1 cellular context compared by ENCODE assay signal in genomic region chr3:169552533-169552932, GRCh38.
TF ChIP-seq lines count a peak whose summit lies in the region.

No MANE protein-coding gene starts in this region.

TF ChIP-seq in WTC11, 78 proteins besides CTCF, POLR2A, EP300 and RAD21 (continued from another document):
- TF ChIP-seq TEAD4 (CRISPR knock-in tag; IDR thresholded peaks at IDR 0.05) (no peak), ZNF281 (CRISPR knock-in tag; IDR thresholded peaks at IDR 0.05) (no peak), ZNF317 (CRISPR knock-in tag; IDR thresholded peaks at IDR 0.05; ENCODE audit: borderline replicate concordance, low read depth) (no peak), MXD4 (CRISPR knock-in tag; IDR thresholded peaks at IDR 0.05; ENCODE audit: borderline replicate concordance) (no peak), USF2 (CRISPR knock-in tag; IDR thresholded peaks at IDR 0.05) (no peak), NFE2L1 (CRISPR knock-in tag; IDR thresholded peaks at IDR 0.05) (no peak), ZNF138 (CRISPR knock-in tag; conservative IDR thresholded peaks at IDR 0.05) (no peak)
- TF ChIP-seq, protein P1, sequence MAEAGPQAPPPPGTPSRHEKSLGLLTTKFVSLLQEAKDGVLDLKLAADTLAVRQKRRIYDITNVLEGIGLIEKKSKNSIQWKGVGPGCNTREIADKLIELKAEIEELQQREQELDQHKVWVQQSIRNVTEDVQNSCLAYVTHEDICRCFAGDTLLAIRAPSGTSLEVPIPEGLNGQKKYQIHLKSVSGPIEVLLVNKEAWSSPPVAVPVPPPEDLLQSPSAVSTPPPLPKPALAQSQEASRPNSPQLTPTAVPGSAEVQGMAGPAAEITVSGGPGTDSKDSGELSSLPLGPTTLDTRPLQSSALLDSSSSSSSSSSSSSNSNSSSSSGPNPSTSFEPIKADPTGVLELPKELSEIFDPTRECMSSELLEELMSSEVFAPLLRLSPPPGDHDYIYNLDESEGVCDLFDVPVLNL (CRISPR knock-in tag; IDR thresholded peaks at IDR 0.05; ENCODE audit: borderline replicate concordance, low read depth): no peak
- TF ChIP-seq, protein P2, sequence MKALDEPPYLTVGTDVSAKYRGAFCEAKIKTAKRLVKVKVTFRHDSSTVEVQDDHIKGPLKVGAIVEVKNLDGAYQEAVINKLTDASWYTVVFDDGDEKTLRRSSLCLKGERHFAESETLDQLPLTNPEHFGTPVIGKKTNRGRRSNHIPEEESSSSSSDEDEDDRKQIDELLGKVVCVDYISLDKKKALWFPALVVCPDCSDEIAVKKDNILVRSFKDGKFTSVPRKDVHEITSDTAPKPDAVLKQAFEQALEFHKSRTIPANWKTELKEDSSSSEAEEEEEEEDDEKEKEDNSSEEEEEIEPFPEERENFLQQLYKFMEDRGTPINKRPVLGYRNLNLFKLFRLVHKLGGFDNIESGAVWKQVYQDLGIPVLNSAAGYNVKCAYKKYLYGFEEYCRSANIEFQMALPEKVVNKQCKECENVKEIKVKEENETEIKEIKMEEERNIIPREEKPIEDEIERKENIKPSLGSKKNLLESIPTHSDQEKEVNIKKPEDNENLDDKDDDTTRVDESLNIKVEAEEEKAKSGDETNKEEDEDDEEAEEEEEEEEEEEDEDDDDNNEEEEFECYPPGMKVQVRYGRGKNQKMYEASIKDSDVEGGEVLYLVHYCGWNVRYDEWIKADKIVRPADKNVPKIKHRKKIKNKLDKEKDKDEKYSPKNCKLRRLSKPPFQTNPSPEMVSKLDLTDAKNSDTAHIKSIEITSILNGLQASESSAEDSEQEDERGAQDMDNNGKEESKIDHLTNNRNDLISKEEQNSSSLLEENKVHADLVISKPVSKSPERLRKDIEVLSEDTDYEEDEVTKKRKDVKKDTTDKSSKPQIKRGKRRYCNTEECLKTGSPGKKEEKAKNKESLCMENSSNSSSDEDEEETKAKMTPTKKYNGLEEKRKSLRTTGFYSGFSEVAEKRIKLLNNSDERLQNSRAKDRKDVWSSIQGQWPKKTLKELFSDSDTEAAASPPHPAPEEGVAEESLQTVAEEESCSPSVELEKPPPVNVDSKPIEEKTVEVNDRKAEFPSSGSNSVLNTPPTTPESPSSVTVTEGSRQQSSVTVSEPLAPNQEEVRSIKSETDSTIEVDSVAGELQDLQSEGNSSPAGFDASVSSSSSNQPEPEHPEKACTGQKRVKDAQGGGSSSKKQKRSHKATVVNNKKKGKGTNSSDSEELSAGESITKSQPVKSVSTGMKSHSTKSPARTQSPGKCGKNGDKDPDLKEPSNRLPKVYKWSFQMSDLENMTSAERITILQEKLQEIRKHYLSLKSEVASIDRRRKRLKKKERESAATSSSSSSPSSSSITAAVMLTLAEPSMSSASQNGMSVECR (CRISPR knock-in tag; IDR thresholded peaks at IDR 0.05; ENCODE audit: borderline replicate concordance): no peak
- TF ChIP-seq, protein P3, sequence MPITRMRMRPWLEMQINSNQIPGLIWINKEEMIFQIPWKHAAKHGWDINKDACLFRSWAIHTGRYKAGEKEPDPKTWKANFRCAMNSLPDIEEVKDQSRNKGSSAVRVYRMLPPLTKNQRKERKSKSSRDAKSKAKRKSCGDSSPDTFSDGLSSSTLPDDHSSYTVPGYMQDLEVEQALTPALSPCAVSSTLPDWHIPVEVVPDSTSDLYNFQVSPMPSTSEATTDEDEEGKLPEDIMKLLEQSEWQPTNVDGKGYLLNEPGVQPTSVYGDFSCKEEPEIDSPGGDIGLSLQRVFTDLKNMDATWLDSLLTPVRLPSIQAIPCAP (CRISPR knock-in tag; IDR thresholded peaks at IDR 0.05): no peak
TF ChIP-seq in WTC11: peak in this region for 0.
